ENCODE assay signal across 8 cellular contexts in genomic region chr7:95608344-95609173, GRCh38. TPM values are rescaled to one million over a fixed set of nuclear protein-coding genes. Genes with fewer than 3 reads are reported as not detected.
DNase-seq lines count a peak whose midpoint lies in the region; ATAC-seq, FAIRE-seq and TF ChIP-seq lines count a peak whose summit lies in the region.

No MANE protein-coding gene starts in this region.

- FAIRE-seq in D721Med (lab: Jason Lieb, UNC): no peak

- CTCF ChIA-PET in activated CD8-positive, alpha-beta T cell treated with anti-CD3 and anti-CD28 coated beads for 36 hours (lab: Charles Lee): no interaction called here
- CTCF ChIA-PET in activated CD8-positive, alpha-beta T cell treated with anti-CD3 and anti-CD28 coated beads, Interleukin-2, amount 10 ng/mL, durations not matched to agents 7 days and 5 days (lab: Charles Lee): no interaction called here

- no peaks in the 10 kb centered on the region for H3K9me3 ChIP-seq in adipocyte (ENCODE audit: control insufficient read depth, low read length)

- ATAC-seq in activated CD8-positive, alpha-beta T cell treated with anti-CD3 and anti-CD28 coated beads for 36 hours: no peak
- ATAC-seq in activated CD8-positive, alpha-beta T cell treated with anti-CD3 and anti-CD28 coated beads, Interleukin-2, amount 10 ng/mL, durations not matched to agents 7 days and 5 days: no peak
- ATAC-seq in HG02759 (IDR thresholded peaks at IDR 0.05; ENCODE audit: unreplicated experiment): peak; percentile 98

- TF ChIP-seq CTCF in activated CD8-positive, alpha-beta T cell treated with anti-CD3 and anti-CD28 coated beads for 36 hours (IDR thresholded peaks at IDR 0.05): no peak
- TF ChIP-seq CTCF in glutamatergic neuron (IDR thresholded peaks at IDR 0.05; ENCODE audit: partially characterized antibody, unreplicated experiment) (no peak), D721Med (IDR thresholded peaks at IDR 0.05; ENCODE audit: insufficient read depth, missing control alignments) (no peak)

- peak; percentile 8 for DNase-seq in activated CD8-positive, alpha-beta T cell treated with anti-CD3 and anti-CD28 coated beads for 36 hours
- no peak for DNase-seq in activated CD8-positive, alpha-beta T cell treated with anti-CD3 and anti-CD28 coated beads, Interleukin-2, amount 10 ng/mL, durations not matched to agents 7 days and 5 days
- DNase-seq in NCI-H1105 (lab: John Stamatoyannopoulos, UW) (peak; percentile 31), adipocyte (ENCODE audit: low read depth) (peak; percentile 96), glutamatergic neuron (peak; percentile 56), occipital lobe (lab: John Stamatoyannopoulos, UW) (peak; percentile 29), D721Med (ENCODE audit: insufficient read length, low spot score) (no peak)

- POLR2A ChIA-PET in activated CD8-positive, alpha-beta T cell treated with anti-CD3 and anti-CD28 coated beads for 36 hours (lab: Charles Lee): no interaction called here
- POLR2A ChIA-PET in activated CD8-positive, alpha-beta T cell treated with anti-CD3 and anti-CD28 coated beads, Interleukin-2, amount 10 ng/mL, durations not matched to agents 7 days and 5 days (lab: Charles Lee): no interaction called here

- H3K36me3 ChIP-seq in adipocyte (ENCODE audit: control insufficient read depth, insufficient read depth, low read length, severe bottlenecking): no peaks in the 10 kb centered on the region

- H3K4me1 ChIP-seq in adipocyte (ENCODE audit: control insufficient read depth, insufficient read depth, low read length): peaks cover 47% of the 10 kb centered on the region

- intact Hi-C loops in activated CD8-positive, alpha-beta T cell treated with anti-CD3 and anti-CD28 coated beads for 36 hours (cut with micrococcal nuclease): no loop called here

- H3K27me3 ChIP-seq in adipocyte (replicated peaks; ENCODE audit: control insufficient read depth, insufficient read depth, low read length): no peaks in the 10 kb centered on the region

- peak overlapping the region; percentile 82 for H3K9ac ChIP-seq in adipocyte (ENCODE audit: low read length)

- no peaks in the 10 kb centered on the region for H3K4me1 Mint-ChIP-seq in activated CD8-positive, alpha-beta T cell treated with anti-CD3 and anti-CD28 coated beads for 36 hours (ENCODE audit: low read depth)
- H3K4me1 Mint-ChIP-seq in activated CD8-positive, alpha-beta T cell treated with anti-CD3 and anti-CD28 coated beads, Interleukin-2, amount 10 ng/mL, durations not matched to agents 7 days and 5 days (ENCODE audit: low read depth): no peaks in the 10 kb centered on the region
- peaks cover 17% of the 10 kb centered on the region for H3K4me1 Mint-ChIP-seq in glutamatergic neuron (ENCODE audit: low read depth, unreplicated experiment)

- H3K27me3 Mint-ChIP-seq in activated CD8-positive, alpha-beta T cell treated with anti-CD3 and anti-CD28 coated beads for 36 hours: peaks cover 10% of the 10 kb centered on the region
- H3K27me3 Mint-ChIP-seq in activated CD8-positive, alpha-beta T cell treated with anti-CD3 and anti-CD28 coated beads, Interleukin-2, amount 10 ng/mL, durations not matched to agents 7 days and 5 days (ENCODE audit: low read depth): peaks cover 2% of the 10 kb centered on the region
- peaks cover 3% of the 10 kb centered on the region for H3K27me3 Mint-ChIP-seq in glutamatergic neuron (ENCODE audit: unreplicated experiment)

- no peaks in the 10 kb centered on the region for H3K36me3 Mint-ChIP-seq in activated CD8-positive, alpha-beta T cell treated with anti-CD3 and anti-CD28 coated beads for 36 hours (ENCODE audit: low read depth)
- no peaks in the 10 kb centered on the region for H3K36me3 Mint-ChIP-seq in activated CD8-positive, alpha-beta T cell treated with anti-CD3 and anti-CD28 coated beads, Interleukin-2, amount 10 ng/mL, durations not matched to agents 7 days and 5 days (ENCODE audit: low read depth)
- H3K36me3 Mint-ChIP-seq in glutamatergic neuron (ENCODE audit: unreplicated experiment): peaks cover 6% of the 10 kb centered on the region

- peak overlapping the region; percentile 70 for H3K4me3 ChIP-seq in adipocyte (ENCODE audit: low read length)

- H3K27ac Mint-ChIP-seq in activated CD8-positive, alpha-beta T cell treated with anti-CD3 and anti-CD28 coated beads for 36 hours: no peak overlapping the region
- H3K27ac Mint-ChIP-seq in activated CD8-positive, alpha-beta T cell treated with anti-CD3 and anti-CD28 coated beads, Interleukin-2, amount 10 ng/mL, durations not matched to agents 7 days and 5 days: no peak overlapping the region
- no peak overlapping the region for H3K27ac Mint-ChIP-seq in glutamatergic neuron (ENCODE audit: unreplicated experiment)

- H3K9me3 Mint-ChIP-seq in activated CD8-positive, alpha-beta T cell treated with anti-CD3 and anti-CD28 coated beads for 36 hours: peaks cover 2% of the 10 kb centered on the region
- H3K9me3 Mint-ChIP-seq in activated CD8-positive, alpha-beta T cell treated with anti-CD3 and anti-CD28 coated beads, Interleukin-2, amount 10 ng/mL, durations not matched to agents 7 days and 5 days (ENCODE audit: insufficient read depth): no peaks in the 10 kb centered on the region
- no peaks in the 10 kb centered on the region for H3K9me3 Mint-ChIP-seq in glutamatergic neuron (ENCODE audit: unreplicated experiment)

- no peak overlapping the region for H3K4me3 Mint-ChIP-seq in activated CD8-positive, alpha-beta T cell treated with anti-CD3 and anti-CD28 coated beads for 36 hours
- no peak overlapping the region for H3K4me3 Mint-ChIP-seq in activated CD8-positive, alpha-beta T cell treated with anti-CD3 and anti-CD28 coated beads, Interleukin-2, amount 10 ng/mL, durations not matched to agents 7 days and 5 days
- peak overlapping the region; percentile 59 for H3K4me3 Mint-ChIP-seq in glutamatergic neuron (ENCODE audit: unreplicated experiment)

RNA-seq across cellular contexts. Expression of gene PDK4, which starts 12.2 kb away (rescaled TPM):
- total RNA-seq in activated CD8-positive, alpha-beta T cell treated with anti-CD3 and anti-CD28 coated beads for 36 hours: not detected
- total RNA-seq in activated CD8-positive, alpha-beta T cell treated with anti-CD3 and anti-CD28 coated beads, Interleukin-2, amount 10 ng/mL, durations not matched to agents 7 days and 5 days: not detected
- not detected for total RNA-seq in glutamatergic neuron (ENCODE audit: unreplicated experiment)
- 11.7 TPM for total RNA-seq in occipital lobe

Comparison
In these comparisons a context has a peak if more than half of its experiments do, and no peak if none do; other contexts are left out.
1. DNase-seq: peak in activated CD8-positive, alpha-beta T cell treated with anti-CD3 and anti-CD28 coated beads for 36 hours (single experiment), NCI-H1105 (single experiment), adipocyte (single experiment), glutamatergic neuron (single experiment) and occipital lobe (single experiment); none in activated CD8-positive, alpha-beta T cell treated with anti-CD3 and anti-CD28 coated beads, Interleukin-2, amount 10 ng/mL, durations not matched to agents 7 days and 5 days (single experiment) and D721Med (single experiment).
2. RNA of gene PDK4, which starts 12.2 kb away (total RNA-seq): 11.7 TPM in occipital lobe (single experiment); not detected in activated CD8-positive, alpha-beta T cell treated with anti-CD3 and anti-CD28 coated beads for 36 hours, not detected in activated CD8-positive, alpha-beta T cell treated with anti-CD3 and anti-CD28 coated beads, Interleukin-2, amount 10 ng/mL, durations not matched to agents 7 days and 5 days and not detected in glutamatergic neuron (single experiment); every median in the first group is over 10 times any median in the second.